In the genomic region with DNA sequence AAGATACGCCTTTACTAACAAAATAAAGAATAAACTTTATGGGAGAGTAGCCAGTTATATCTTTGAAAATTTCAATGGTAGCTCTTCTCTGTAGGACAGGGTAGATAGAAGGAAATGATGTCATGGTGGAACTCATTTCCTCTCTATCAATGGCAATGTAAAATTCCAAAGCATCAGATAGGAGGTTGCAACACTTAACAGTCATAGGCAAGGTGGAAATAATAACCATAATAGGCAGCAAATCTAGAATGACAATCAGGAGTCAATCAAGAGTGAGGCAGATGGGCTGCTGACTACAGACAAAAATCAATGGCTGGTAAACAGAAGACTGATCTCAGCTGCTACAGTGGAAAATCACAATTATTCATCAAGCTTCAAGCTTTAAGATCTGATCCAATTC, we compare ENCODE assay signal across 30 cellular contexts. TPM values are rescaled to one million over a fixed set of nuclear protein-coding genes. Genes with fewer than 3 reads are reported as not detected.
DNase-seq lines count a peak whose midpoint lies in the region; ATAC-seq, FAIRE-seq and TF ChIP-seq lines count a peak whose summit lies in the region.
"Had no signal": no experiment of that assay in that cellular context is flagged by ENCODE, and none has a peak within 500 bp of the region (broad histone marks: within the 10 kb centered on the region; RNA-seq: fewer than 3 reads in every experiment).

No MANE protein-coding gene starts in this region.

- H3K56ac ChIP-seq in IMR-90 (ENCODE audit: extremely low read depth, insufficient read depth, low read length): no peak overlapping the region

- H2BK5ac ChIP-seq in IMR-90 (ENCODE audit: low read depth, low read length, poor library complexity, severe bottlenecking): no peak overlapping the region

- H3K79me1 ChIP-seq in IMR-90 (ENCODE audit: low read depth in 1 of 2, low read length in 2 of 2): no peaks in the 10 kb centered on the region

- peaks cover 5% of the 10 kb centered on the region; the same call in 1 of the 2 replicates for H3K4me1 ChIP-seq in IMR-90 (ENCODE audit: control insufficient read depth, insufficient read depth, low read length)
- peaks cover 7 to 31% (median 11%) of the 10 kb centered on the region in 3 donors for H3K4me1 ChIP-seq in esophagus squamous epithelium

- TF ChIP-seq RAD21 in IMR-90 (IDR thresholded peaks at IDR 0.05; ENCODE audit: low read length): no peak

- no peak for TF ChIP-seq CTCF in IMR-90 (conservative IDR thresholded peaks at IDR 0.05; ENCODE audit: low read depth, low read length)
- no peak for TF ChIP-seq CTCF in bronchial epithelial cell (IDR thresholded peaks at IDR 0.05; ENCODE audit: insufficient read depth, low read length, severe bottlenecking)
- TF ChIP-seq CTCF in esophagus squamous epithelium (IDR thresholded peaks at IDR 0.05): no peak

- H2BK15ac ChIP-seq in IMR-90 (ENCODE audit: low read depth, low read length): no peak overlapping the region

- no peak overlapping the region for H4K91ac ChIP-seq in IMR-90 (ENCODE audit: insufficient read depth, low read depth, low read length)

- FAIRE-seq in bronchial epithelial cell (lab: Jason Lieb, UNC): no peak
- FAIRE-seq: islet of Langerhans, RCC 7860 had no signal

- no peak overlapping the region; the same call in 1 of the 2 replicates for H2BK20ac ChIP-seq in IMR-90 (ENCODE audit: low read depth, low read length)

- no peak overlapping the region for H3K4me2 ChIP-seq in IMR-90 (ENCODE audit: low read depth, low read length)

- H3K18ac ChIP-seq in IMR-90 (ENCODE audit: low read depth, low read length): peak overlapping the region; percentile 18; the same call in 1 of the 2 replicates

- no peak for TF ChIP-seq POLR2A in IMR-90 (IDR thresholded peaks at IDR 0.05; ENCODE audit: low read depth, low read length)
- TF ChIP-seq POLR2A in esophagus squamous epithelium (IDR thresholded peaks at IDR 0.05): no peak

- no peak overlapping the region for H2AK9ac ChIP-seq in IMR-90 (replicated peaks; ENCODE audit: low read depth, low read length, poor library complexity)

- no peaks in the 10 kb centered on the region for H3K9me3 ChIP-seq in IMR-90 (ENCODE audit: control insufficient read depth, insufficient read depth, low read length)
- peaks cover 0 to 20% (median 0%) of the 10 kb centered on the region in 3 donors for H3K9me3 ChIP-seq in esophagus squamous epithelium
- H3K9me3 ChIP-seq: gastrocnemius medialis, thoracic aorta had no signal

- H2BK120ac ChIP-seq in IMR-90 (ENCODE audit: low read depth, low read length): peak overlapping the region; percentile 16; the same call in 1 of the 2 replicates

- H3K27ac ChIP-seq in IMR-90 (ENCODE audit: insufficient read depth, low read length) (no peak overlapping the region), esophagus squamous epithelium (peak overlapping the region in 1 of 4 donors; percentile 9)
- H3K27ac ChIP-seq: brain microvascular endothelial cell, gastrocnemius medialis, SK-N-MC, spleen, thoracic aorta had no signal

- H3K23ac ChIP-seq in IMR-90 (ENCODE audit: low read depth, low read length): no peak overlapping the region

- no peaks in the 10 kb centered on the region for H4K20me1 ChIP-seq in IMR-90 (ENCODE audit: insufficient read depth, low read length)

- no peak overlapping the region for H2AK5ac ChIP-seq in IMR-90 (ENCODE audit: low read depth, low read length)

- H3K9me1 ChIP-seq in IMR-90 (ENCODE audit: insufficient read depth, low read length): no peaks in the 10 kb centered on the region

- H3K14ac ChIP-seq in IMR-90 (replicated peaks; ENCODE audit: low read depth, low read length): no peak overlapping the region

- no peak overlapping the region for H3K4ac ChIP-seq in IMR-90 (ENCODE audit: low read depth, low read length)

- H3K36me3 ChIP-seq in IMR-90 (ENCODE audit: control insufficient read depth, insufficient read depth, low read length) (no peaks in the 10 kb centered on the region), bronchial epithelial cell (ENCODE audit: control insufficient read depth, insufficient read depth, low read length) (no peaks in the 10 kb centered on the region), esophagus squamous epithelium (no peaks in the 10 kb centered on the region)
- H3K36me3 ChIP-seq: brain microvascular endothelial cell, gastrocnemius medialis, spleen, thoracic aorta had no signal

- H4K5ac ChIP-seq in IMR-90 (ENCODE audit: low read depth, low read length): no peak overlapping the region

- no peak overlapping the region for H4K8ac ChIP-seq in IMR-90 (ENCODE audit: low read depth in 2 of 2, low read length in 2 of 2)

- dilution Hi-C loops in IMR-90 (cut with HindIII; ENCODE audit: low sequenced_read_pairs, unreplicated experiment): no loop called here

- ATAC-seq in IMR-90 (ENCODE audit: low read depth) (no peak), GM21360 (IDR thresholded peaks at IDR 0.05; ENCODE audit: unreplicated experiment) (no peak)
- ATAC-seq: activated naive CD8-positive, alpha-beta T cell treated with anti-CD3 and anti-CD28 coated beads, Interleukin-2, amount 50 U/mL, for 24 hours; gastrocnemius medialis had no signal

- in situ Hi-C loops in IMR-90 (cut with MboI; ENCODE audit: low sequenced_read_pairs): no loop called here

- CTCF ChIA-PET in IMR-90 (lab: Yijun Ruan, JAX): no interaction called here

- H2AFZ ChIP-seq in IMR-90 (replicated peaks; ENCODE audit: low read length, poor library complexity): no peak overlapping the region

- H3K9ac ChIP-seq in IMR-90 (ENCODE audit: low read depth, low read length): no peak overlapping the region

- no TSS peak for BruUV-seq in IMR-90 (replicated peaks; lab: Mats Ljungman, UMichigan)

- intact Hi-C loops in IMR-90 (cut with micrococcal nuclease) (no loop called here), esophagus squamous epithelium (cut with DNase I) (no loop called here)

- WGBS in IMR-90 (ENCODE audit: extremely low coverage in 2 of 2, insufficient read length in 1 of 2), 2 experiments: no CpG with 5 or more reads among the region's 1 CpG
- WGBS in esophagus squamous epithelium, 2 donors: 32 to 39% methylated on average over 1 of the region's 1 CpG

- peak; percentile 2 for DNase-seq in Daoy (ENCODE audit: low read depth)
- DNase-seq in IMR-90: peak; percentile 48
- DNase-seq in bronchial epithelial cell (ENCODE audit: low read depth): peak; percentile 89
- DNase-seq in kidney tubule cell (ENCODE audit: low spot score): peak; percentile 37
- DNase-seq in esophagus squamous epithelium (lab: John Stamatoyannopoulos, UW): no peak
- no peak for DNase-seq in DMS153 treated with DMSO at 0.1 percent for 48 hours (lab: John Stamatoyannopoulos, UW; ENCODE audit: unreplicated experiment)
- DNase-seq in SW480 (ENCODE audit: low spot score): no peak
- DNase-seq: activated CD4-positive, alpha-beta memory T cell treated with anti-CD3 and anti-CD28 coated beads for 36 hours; activated CD4-positive, CD25-positive, alpha-beta regulatory T cell; activated gamma-delta T cell; activated naive CD8-positive, alpha-beta T cell treated with anti-CD3 and anti-CD28 coated beads, Interleukin-2, amount 50 U/mL, for 24 hours; activated T-cell treated with anti-CD3 and anti-CD28 coated beads for 4 hours; CD4-positive, CD25-positive, alpha-beta regulatory T cell; cortex of kidney; gastrocnemius medialis; GF-D8; hippocampal formation; Kasumi-1; NCI-H2081; NK-92 treated with Interleukin-12 subunit alpha and Interleukin-12 subunit beta, amount 100 ng/mL, for 24 hours; spleen; stimulated activated CD4-positive, alpha-beta T cell treated with anti-CD3 and anti-CD28 coated beads, Interleukin-4, amount 100 ng/mL, for 1 hour; stimulated activated naive CD4-positive, alpha-beta T cell; T-helper 9 cell had no signal

- POLR2A ChIA-PET in IMR-90 (lab: Charles Lee; ENCODE audit: unreplicated experiment): no interaction called here

- H3K27me3 ChIP-seq in IMR-90 (ENCODE audit: control insufficient read depth, insufficient read depth, low read length) (no peaks in the 10 kb centered on the region), bronchial epithelial cell (ENCODE audit: control insufficient read depth, insufficient read depth, low read length) (no peaks in the 10 kb centered on the region), esophagus squamous epithelium (no peaks in the 10 kb centered on the region)
- H3K27me3 ChIP-seq: brain microvascular endothelial cell, gastrocnemius medialis, spleen had no signal

- no peak overlapping the region for H3K4me3 ChIP-seq in IMR-90 (ENCODE audit: insufficient read depth, low read depth, low read length)
- no peak overlapping the region for H3K4me3 ChIP-seq in bronchial epithelial cell (ENCODE audit: low read depth, low read length)
- no peak overlapping the region for H3K4me3 ChIP-seq in esophagus squamous epithelium
- H3K4me3 ChIP-seq: gastrocnemius medialis, SK-N-MC, spleen, thoracic aorta had no signal

TF ChIP-seq in IMR-90, 13 proteins besides CTCF, POLR2A, EP300 and RAD21:
- TF ChIP-seq RFX5 (IDR thresholded peaks at IDR 0.05; ENCODE audit: low read depth, low read length) (no peak), BHLHE40 (IDR thresholded peaks at IDR 0.05; ENCODE audit: low read depth, low read length) (no peak), MXI1 (IDR thresholded peaks at IDR 0.05; ENCODE audit: borderline replicate concordance, low read depth, low read length) (no peak), MAFK (IDR thresholded peaks at IDR 0.05; ENCODE audit: low read depth, low read length) (no peak), RCOR1 (IDR thresholded peaks at IDR 0.05; ENCODE audit: insufficient replicate concordance, low read length) (no peak), CEBPB (IDR thresholded peaks at IDR 0.05; ENCODE audit: low read depth, low read length) (peak; percentile 74), NFE2L2 (IDR thresholded peaks at IDR 0.05; ENCODE audit: low read depth, low read length) (no peak)

RNA-seq across cellular contexts. Expression of a gene that starts 53.9 kb away (rescaled TPM):
- total RNA-seq in Daoy (2014; rRNA removed; shearing (Covaris generic)): 2.9 and 3.2 TPM in 2 replicates
- total RNA-seq in IMR-90 (2012; rRNA removed): 22.8 and 25.3 TPM in 2 replicates
- 5.3 and 5.6 TPM in 2 replicates for polyA plus RNA-seq in IMR-90 (2012; rRNA removed)
- 1.2 and 1.3 TPM in 2 replicates for polyA plus RNA-seq in IMR-90 (2012; cell fraction: cytosol; rRNA removed)
- polyA plus RNA-seq in IMR-90 (2012; cell fraction: nucleus; rRNA removed; ENCODE audit: low replicate concordance): 3.3 and 18.9 TPM in 2 replicates
- total RNA-seq in bronchial epithelial cell: 10.3 and 13.1 TPM in 2 replicates
- 10 to 100 TPM; 19.1 to 36.8 (median 30.4) TPM for total RNA-seq in esophagus squamous epithelium

Comparison
In these comparisons a context has a peak if more than half of its experiments do, and no peak if none do; other contexts are left out.
1. DNase-seq: peak in Daoy (single experiment), IMR-90 (single experiment), bronchial epithelial cell (single experiment) and kidney tubule cell (single experiment); none in esophagus squamous epithelium (single experiment), DMS153 treated with DMSO at 0.1 percent for 48 hours (single experiment) and SW480 (single experiment).